9 cellular contexts compared by ENCODE assay signal in genomic region chr10:79144341-79145173, GRCh38.
A peak's percentile ranks its signal among the peaks of the same experiment; 100 is the strongest.
DNase-seq lines count a peak whose midpoint lies in the region; ATAC-seq and TF ChIP-seq lines count a peak whose summit lies in the region.
"Had no signal": no experiment of that assay in that cellular context is flagged by ENCODE, and none has a peak within 500 bp of the region (broad histone marks: within the 10 kb centered on the region; RNA-seq: fewer than 3 reads in every experiment).

No MANE protein-coding gene starts in this region.

- intact Hi-C loops in CD14-positive monocyte (cut with micrococcal nuclease) = loop anchor here in 1 of 2 donors (5.0 kb wide), 1 partner anchor 72 kb away; no protein-coding TSS in a partner anchor
- intact Hi-C loops in dorsolateral prefrontal cortex (cut with DNase I) = loop anchor here (5.0 kb wide), 2 partner anchors 72 to 172 kb away; no protein-coding TSS in a partner anchor

- H3K9me3 ChIP-seq in HUES48 (ENCODE audit: control insufficient read depth, insufficient read depth, low read length) (no peaks in the 10 kb centered on the region), MG63 (no peaks in the 10 kb centered on the region)

- H3K36me3 Mint-ChIP-seq in CD14-positive monocyte (peaks cover 49 to 56% of the 10 kb centered on the region in 2 donors), neural crest cell (ENCODE audit: low read depth) (peaks cover 3% of the 10 kb centered on the region)

- TF ChIP-seq CTCF in CD14-positive monocyte (IDR thresholded peaks at IDR 0.05) = no peak
- no peak for TF ChIP-seq CTCF in dorsolateral prefrontal cortex (IDR thresholded peaks at IDR 0.05 in 54 of 56, conservative IDR thresholded peaks at IDR 0.05 in 2 of 56; ENCODE audit: low read depth in 1 of 56, partially characterized antibody in 56 of 56)
- no peak for TF ChIP-seq CTCF in neural crest cell (conservative IDR thresholded peaks at IDR 0.05)

- H3K27me3 ChIP-seq in HUES48 (ENCODE audit: control insufficient read depth, insufficient read depth, low read length) = no peaks in the 10 kb centered on the region
- no peaks in the 10 kb centered on the region for H3K27me3 ChIP-seq in dorsolateral prefrontal cortex
- no peaks in the 10 kb centered on the region for H3K27me3 ChIP-seq in MG63

- peaks cover 11% of the 10 kb centered on the region for H3K4me1 ChIP-seq in HUES48 (ENCODE audit: control insufficient read depth, insufficient read depth, low read length)

- peak overlapping the region in 1 of 2 donors; percentile 76 for H3K4me3 Mint-ChIP-seq in CD14-positive monocyte
- no peak overlapping the region for H3K4me3 Mint-ChIP-seq in neural crest cell

- H3K9ac ChIP-seq in HUES48 (ENCODE audit: low read depth, low read length) = no peak overlapping the region

- no peak for ATAC-seq in HG03108 (IDR thresholded peaks at IDR 0.05; ENCODE audit: unreplicated experiment)

- H3K27me3 Mint-ChIP-seq in CD14-positive monocyte (ENCODE audit: low read depth in 3 of 3) (peaks cover 0 to 2% (median 0%) of the 10 kb centered on the region in 3 donors), neural crest cell (ENCODE audit: low read depth) (no peaks in the 10 kb centered on the region)

- H3K9me3 Mint-ChIP-seq in CD14-positive monocyte (peaks cover 0 to 2% (median 0%) of the 10 kb centered on the region in 7 donors), neural crest cell (no peaks in the 10 kb centered on the region)

- H3K27ac ChIP-seq in HUES48 (ENCODE audit: low read depth, low read length) (peak overlapping the region; percentile 37), dorsolateral prefrontal cortex (peak overlapping the region in 42 of 59 donors; percentile 5 to 91 (median 56))

- peaks cover 84% of the 10 kb centered on the region for H3K4me1 Mint-ChIP-seq in CD14-positive monocyte
- H3K4me1 Mint-ChIP-seq in neural crest cell = peaks cover 48% of the 10 kb centered on the region

- no peak overlapping the region for H3K4me3 ChIP-seq in HUES48 (ENCODE audit: low read depth, low read length)
- peak overlapping the region in 5 of 59 donors; percentile 3 to 17 (median 10) for H3K4me3 ChIP-seq in dorsolateral prefrontal cortex
- no peak overlapping the region for H3K4me3 ChIP-seq in MG63

- DNase-seq in CD14-positive monocyte (ENCODE audit: low spot score) = no peak
- DNase-seq in dorsolateral prefrontal cortex = peak in 1 of 10 donors; percentile 67
- no peak for DNase-seq in neural crest cell (ENCODE audit: low read depth, low spot score)
- DNase-seq in NCI-H2107 treated with DMSO at 0.1 percent for 48 hours (lab: John Stamatoyannopoulos, UW; ENCODE audit: unreplicated experiment) = no peak
- no peak for DNase-seq in MG63
- no peak for DNase-seq in NCI-H2029 (lab: John Stamatoyannopoulos, UW)
- DNase-seq: NCI-H1092 treated with DMSO at 0.1 percent for 48 hours had no signal

- peaks cover 17% of the 10 kb centered on the region for H3K36me3 ChIP-seq in HUES48 (ENCODE audit: control insufficient read depth, insufficient read depth, low read length)
- peaks cover 80% of the 10 kb centered on the region for H3K36me3 ChIP-seq in MG63

- H3K27ac Mint-ChIP-seq in CD14-positive monocyte (peak overlapping the region; percentile 20 to 98 (median 68)), neural crest cell (ENCODE audit: unreplicated experiment) (peak overlapping the region; percentile 1)
